In the genomic region with DNA sequence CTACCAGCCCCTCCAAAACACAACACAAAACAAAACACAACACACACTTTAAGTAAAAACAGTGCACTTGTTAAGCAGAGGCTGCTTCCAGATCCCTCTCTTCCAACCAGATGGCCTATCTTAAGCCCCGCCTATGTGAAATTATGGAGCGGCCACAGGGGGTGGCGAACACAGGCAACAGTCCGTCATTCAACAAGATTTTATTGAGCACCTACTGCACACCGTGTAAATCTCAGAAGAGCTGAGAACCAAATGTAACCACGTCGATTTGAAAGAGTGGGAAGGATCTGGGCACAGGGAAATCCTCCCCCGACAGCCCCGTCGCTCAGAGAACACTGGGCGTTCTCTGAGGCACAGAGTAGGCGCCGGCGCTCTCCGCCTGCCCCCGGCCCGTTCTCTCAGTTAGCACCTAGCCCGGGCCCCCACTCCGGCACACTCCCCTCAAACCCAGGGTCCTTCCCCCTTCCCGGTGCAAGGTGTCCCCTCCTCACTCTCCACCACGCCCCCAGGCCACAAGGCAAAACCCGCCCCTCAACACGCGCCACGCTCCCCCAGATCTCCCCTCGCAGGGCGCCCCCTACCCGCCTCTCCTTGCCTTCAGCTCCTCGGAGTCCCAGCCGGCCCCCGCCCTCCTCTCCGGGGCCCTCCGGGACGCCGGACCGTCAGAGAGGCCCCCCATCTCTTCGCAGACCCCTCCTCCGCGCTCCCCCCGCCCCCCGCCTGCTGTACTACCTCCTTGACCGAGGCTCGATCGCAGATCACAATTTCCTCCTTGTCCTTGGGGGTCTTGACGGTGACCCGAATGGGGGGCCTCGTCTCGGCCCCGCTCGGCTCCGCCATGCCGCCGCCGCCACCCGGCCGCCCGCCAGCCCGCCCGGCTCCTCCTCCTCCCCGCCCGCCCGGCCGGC, we compare ENCODE assay signal across 8 cellular contexts. TPM values are rescaled to one million over a fixed set of nuclear protein-coding genes. Genes with fewer than 3 reads are reported as not detected.
DNase-seq lines count a peak whose midpoint lies in the region; ATAC-seq and TF ChIP-seq lines count a peak whose summit lies in the region.

No MANE protein-coding gene starts in this region.

- peak overlapping the region; percentile 84 for H2AFZ ChIP-seq in ACC112 (ENCODE audit: low read length, unreplicated experiment)

- WGBS in spleen, 5 donors: 1 to 3% (median 1%) methylated on average over 23 to 63 of the region's 63 CpGs

- H3K4me3 Mint-ChIP-seq in MCF 10A (ENCODE audit: unreplicated experiment) (peak overlapping the region; percentile 99), immature natural killer cell (peak overlapping the region; percentile 90 to 97 (median 96))

- DNase-seq in NCI-H2029 treated with DMSO at 0.1 percent for 48 hours (lab: John Stamatoyannopoulos, UW) (peak; percentile 19), MCF 10A (ENCODE audit: unreplicated experiment) (peak; percentile 81), immature natural killer cell (peak; percentile 48 to 52 (median 49)), spleen (peak; percentile 93)

- H3K4me3 ChIP-seq in ACC112 (ENCODE audit: low read depth, low read length) (peak overlapping the region; percentile 84), spleen (peak overlapping the region; percentile 53 to 100 (median 93))

- 0 out of 2 replicates have a peak overlapping the region, but pooled peaks have one; percentile 20 for H3K27ac ChIP-seq in ACC112 (ENCODE audit: low read depth, low read length)
- peak overlapping the region; percentile 97 for H3K27ac ChIP-seq in VCaP
- peak overlapping the region in 6 of 8 donors; percentile 87 to 96 (median 93) for H3K27ac ChIP-seq in spleen

- ATAC-seq in GM18909 (IDR thresholded peaks at IDR 0.05; ENCODE audit: poor library complexity, unreplicated experiment) (peak; percentile 23), HG02763 (IDR thresholded peaks at IDR 0.05; ENCODE audit: unreplicated experiment) (no peak)

- H3K27ac Mint-ChIP-seq in MCF 10A (ENCODE audit: low read depth, unreplicated experiment) (peak overlapping the region; percentile 95), immature natural killer cell (peak overlapping the region; percentile 61 to 94 (median 90))

- H3K4me1 ChIP-seq in ACC112 (ENCODE audit: control insufficient read depth, insufficient read depth, low read length, unreplicated experiment) (peaks cover 7% of the 10 kb centered on the region), spleen (peaks cover 14 to 60% (median 30%) of the 10 kb centered on the region in 6 donors)

- H3K27me3 Mint-ChIP-seq in MCF 10A (ENCODE audit: insufficient read depth, unreplicated experiment) (no peaks in the 10 kb centered on the region), immature natural killer cell (ENCODE audit: low read depth in 3 of 3) (peaks cover 2 to 9% (median 3%) of the 10 kb centered on the region in 3 donors)

- H3K79me2 ChIP-seq in ACC112 (ENCODE audit: control insufficient read depth, insufficient read depth, low read length, unreplicated experiment): peaks cover 22% of the 10 kb centered on the region

- CTCF ChIA-PET in MCF 10A (lab: Yijun Ruan, JAX): interaction anchor here (0.5 to 3.3 kb wide), 11 partner anchors 11 to 793 kb away, joined by 3 to 11 read pairs (median 4); no protein-coding TSS in a partner anchor

- H3K9me3 ChIP-seq in spleen: no peaks in the 10 kb centered on the region

- intact Hi-C loops in MCF 10A (cut with micrococcal nuclease) (loop anchor here (10.0 kb wide), 1 partner anchor 398 kb away; no protein-coding TSS in a partner anchor), spleen (cut with DNase I; ENCODE audit: low total_unique reads) (no loop called here)

- POLR2A ChIA-PET in MCF 10A (lab: Yijun Ruan, JAX): interaction anchor here (0.6 to 2.8 kb wide), 10 partner anchors 13 to 548 kb away, joined by 3 to 10 read pairs (median 4); partner anchors contain the start of genes CCT3, GPATCH4 and TSACC

- H3K9me3 Mint-ChIP-seq in MCF 10A (ENCODE audit: unreplicated experiment) (no peaks in the 10 kb centered on the region), immature natural killer cell (no peaks in the 10 kb centered on the region)

- H3K27me3 ChIP-seq in ACC112 (ENCODE audit: insufficient read depth, low read length) (no peaks in the 10 kb centered on the region), spleen (replicated peaks in 1 of 7) (no peaks in the 10 kb centered on the region)

- no TSS peak for BruUV-seq in MCF 10A (replicated peaks; lab: Mats Ljungman, UMichigan)

- H3K36me3 Mint-ChIP-seq in MCF 10A (ENCODE audit: insufficient read depth, unreplicated experiment) (peaks cover 46% of the 10 kb centered on the region), immature natural killer cell (peaks cover 7 to 11% (median 10%) of the 10 kb centered on the region in 3 donors)

- no peak for TF ChIP-seq POLR2A in spleen (IDR thresholded peaks at IDR 0.05)

- TF ChIP-seq CTCF in VCaP (conservative IDR thresholded peaks at IDR 0.05) (no peak), MCF 10A (IDR thresholded peaks at IDR 0.05; ENCODE audit: unreplicated experiment) (peak; percentile 30), spleen (IDR thresholded peaks at IDR 0.05 in 8 of 11, conservative IDR thresholded peaks at IDR 0.05 in 3 of 11) (peak in 4 of 11 experiments; percentile 21 to 40 (median 30))

- peaks cover 37% of the 10 kb centered on the region for H3K4me1 Mint-ChIP-seq in MCF 10A (ENCODE audit: insufficient read depth, unreplicated experiment)
- peaks cover 21 to 40% of the 10 kb centered on the region in 2 donors for H3K4me1 Mint-ChIP-seq in immature natural killer cell

- H3K36me3 ChIP-seq in ACC112 (ENCODE audit: insufficient read depth, low read length) (peaks cover 11% of the 10 kb centered on the region; the same call in 1 of the 2 replicates), spleen (peaks cover 0 to 54% (median 18%) of the 10 kb centered on the region in 6 donors)

RNA-seq across cellular contexts. Expression of gene UBQLN4, which starts 0.5 kb away (rescaled TPM):
- total RNA-seq in MCF 10A (2022): 49.0 and 51.4 TPM in 2 replicates
- 10 to 100 TPM in 1 of 3 donors, 1 to 10 TPM in 2; 5.0 to 10.8 (median 7.6) TPM for polyA plus RNA-seq in immature natural killer cell
- 10 to 100 TPM; 15.7 to 26.4 (median 21.2) TPM for total RNA-seq in spleen
- 10 to 100 TPM; 11.2 to 18.0 (median 12.2) TPM for polyA plus RNA-seq in spleen

RNA-seq across cellular contexts. Expression of gene LAMTOR2, which starts 1.5 kb away (rescaled TPM):
- 88.1 and 104 TPM in 2 replicates for total RNA-seq in MCF 10A (2022)
- polyA plus RNA-seq in immature natural killer cell: 100 to 1,000 TPM; 144 to 204 (median 160) TPM
- total RNA-seq in spleen: 10 to 100 TPM; 29.5 to 53.3 (median 42.3) TPM
- polyA plus RNA-seq in spleen: 100 to 1,000 TPM in 2 of 3 donors, 10 to 100 TPM in 1; 80.0 to 121 (median 107) TPM

RNA-seq across cellular contexts. Expression of gene RAB25, which starts 7.8 kb away (rescaled TPM):
- total RNA-seq in MCF 10A (2022): 1.6 and 5.5 TPM in 2 replicates
- not detected for polyA plus RNA-seq in immature natural killer cell
- total RNA-seq in spleen: under 1 TPM in 2 of 7 donors, not detected in 5; 0.50 to 0.70 TPM
- polyA plus RNA-seq in spleen: under 1 TPM; 0.28 to 0.61 (median 0.45) TPM

RNA-seq across cellular contexts. Expression of gene MEX3A, which starts 29.1 kb away (rescaled TPM):
- total RNA-seq in MCF 10A (2022): 0.88 and 0.91 TPM in 2 replicates
- polyA plus RNA-seq in immature natural killer cell: not detected
- total RNA-seq in spleen: under 1 TPM; 0.26 to 0.76 (median 0.38) TPM
- under 1 TPM; 0.11 to 0.17 (median 0.16) TPM for polyA plus RNA-seq in spleen

RNA-seq across cellular contexts. Expression of gene SSR2, which starts 32.4 kb away (rescaled TPM):
- total RNA-seq in MCF 10A (2022): 477 and 589 TPM in 2 replicates
- polyA plus RNA-seq in immature natural killer cell: 100 to 1,000 TPM; 469 to 608 (median 563) TPM
- 100 to 1,000 TPM; 152 to 254 (median 183) TPM for total RNA-seq in spleen
- polyA plus RNA-seq in spleen: 100 to 1,000 TPM; 198 to 291 (median 224) TPM

Comparison
In these comparisons a context has a peak if more than half of its experiments do, and no peak if none do; other contexts are left out.
1. H3K27ac ChIP-seq: peak in every context shown above with its lines; median percentile 97 in VCaP; 93 in spleen; 20 in ACC112.
2. DNase-seq: peak in every context shown above with its lines; median percentile 93 in spleen; 81 in MCF 10A; 49 in immature natural killer cell; 19 in NCI-H2029 treated with DMSO at 0.1 percent for 48 hours.